ENCODE assay signal across 9 cellular contexts in the genomic region with DNA sequence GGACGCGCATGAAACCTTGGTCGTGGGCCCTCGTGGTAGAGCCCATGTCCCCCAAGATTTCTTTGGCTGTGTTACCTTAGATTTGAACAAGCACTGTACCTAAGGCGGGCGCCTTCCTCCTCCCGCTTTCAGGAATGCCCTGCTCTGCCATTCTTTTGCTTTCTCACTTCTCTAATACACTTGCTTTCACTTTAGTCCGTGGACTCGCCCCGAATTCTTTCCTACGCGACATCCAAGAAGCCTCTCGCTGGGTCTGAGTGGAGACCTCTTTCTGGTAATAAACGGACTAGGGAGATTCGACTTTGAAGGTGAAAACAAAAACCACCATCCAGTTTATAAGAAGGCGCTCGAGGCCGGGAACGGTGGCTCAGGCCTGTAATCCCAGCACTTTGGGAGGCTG. TPM values are rescaled to one million over a fixed set of nuclear protein-coding genes. Genes with fewer than 3 reads are reported as not detected.
DNase-seq lines count a peak whose midpoint lies in the region; ATAC-seq and TF ChIP-seq lines count a peak whose summit lies in the region.
"Had no signal": no experiment of that assay in that cellular context is flagged by ENCODE, and none has a peak within 500 bp of the region (broad histone marks: within the 10 kb centered on the region; RNA-seq: fewer than 3 reads in every experiment).

No MANE protein-coding gene starts in this region.

- H2AFZ ChIP-seq in neuron (ENCODE audit: low read depth, low read length): no peak overlapping the region

- no peak for DNase-seq in CD8-positive, alpha-beta memory T cell
- DNase-seq in NB4 (ENCODE audit: low read depth): no peak
- no peak for DNase-seq in amniotic stem cell (lab: John Stamatoyannopoulos, UW)
- DNase-seq in NCI-H2081 (lab: John Stamatoyannopoulos, UW): no peak

- no peaks in the 10 kb centered on the region for H3K27me3 ChIP-seq in CD8-positive, alpha-beta memory T cell (ENCODE audit: insufficient read depth, low read length, poor library complexity, severe bottlenecking)
- no peaks in the 10 kb centered on the region for H3K27me3 ChIP-seq in neuron (ENCODE audit: insufficient read depth, low read length)
- H3K27me3 ChIP-seq: tibial nerve had no signal

- ATAC-seq in HG02973 (IDR thresholded peaks at IDR 0.05; ENCODE audit: unreplicated experiment) (no peak), GM18519 (IDR thresholded peaks at IDR 0.05; ENCODE audit: low FRiP score, unreplicated experiment) (no peak)

- no peak for TF ChIP-seq CTCF in NB4 (IDR thresholded peaks at IDR 0.05; ENCODE audit: low read depth, low read length)

- H3K4me3 ChIP-seq in CD8-positive, alpha-beta memory T cell (ENCODE audit: low read length): peak overlapping the region; percentile 79
- H3K4me3 ChIP-seq in NB4 (ENCODE audit: low read depth, low read length): peak overlapping the region; percentile 64
- peak overlapping the region; percentile 79 for H3K4me3 ChIP-seq in neuron (ENCODE audit: low read length)

- TF ChIP-seq POLR2A in NB4 (IDR thresholded peaks at IDR 0.05; ENCODE audit: extremely low read depth, insufficient read length): no peak

- peaks cover 42 to 72% (median 71%) of the 10 kb centered on the region in 3 donors for H3K4me1 Mint-ChIP-seq in CD8-positive, alpha-beta memory T cell
- H3K4me1 Mint-ChIP-seq in dendritic cell treated with granulocyte-macrophage colony-stimulating factor and Interleukin-4, amounts not matched to agents 40 ng/mL and 50 ng/mL, for 4 days (ENCODE audit: low read depth): peaks cover 70% of the 10 kb centered on the region

- peaks cover 8% of the 10 kb centered on the region for H3K36me3 ChIP-seq in CD8-positive, alpha-beta memory T cell (ENCODE audit: insufficient read depth, low read length)
- peaks cover 16% of the 10 kb centered on the region for H3K36me3 ChIP-seq in neuron (ENCODE audit: insufficient read depth, low read length)
- H3K36me3 ChIP-seq: tibial nerve had no signal

- no peaks in the 10 kb centered on the region for H3K9me3 Mint-ChIP-seq in CD8-positive, alpha-beta memory T cell
- no peaks in the 10 kb centered on the region for H3K9me3 Mint-ChIP-seq in dendritic cell treated with granulocyte-macrophage colony-stimulating factor and Interleukin-4, amounts not matched to agents 40 ng/mL and 50 ng/mL, for 4 days

- H3K27ac ChIP-seq in CD8-positive, alpha-beta memory T cell (ENCODE audit: low read depth, low read length): no peak overlapping the region

- POLR2A ChIA-PET in CD8-positive, alpha-beta memory T cell (lab: Charles Lee): interaction anchor here (2.9 kb wide), 1 partner anchor 11 kb away, joined by 12 read pairs; no protein-coding TSS in a partner anchor

- peak overlapping the region in 6 of 8 donors; percentile 32 to 96 (median 88) for H3K27ac Mint-ChIP-seq in CD8-positive, alpha-beta memory T cell
- peak overlapping the region; percentile 92 for H3K27ac Mint-ChIP-seq in dendritic cell treated with granulocyte-macrophage colony-stimulating factor and Interleukin-4, amounts not matched to agents 40 ng/mL and 50 ng/mL, for 4 days

- H3K4me1 ChIP-seq in CD8-positive, alpha-beta memory T cell (ENCODE audit: insufficient read depth, low read length): peaks cover 48% of the 10 kb centered on the region
- H3K4me1 ChIP-seq in neuron (ENCODE audit: insufficient read depth, low read length): peaks cover 22% of the 10 kb centered on the region

- peaks cover 0 to 1% of the 10 kb centered on the region in 2 donors for H3K27me3 Mint-ChIP-seq in CD8-positive, alpha-beta memory T cell
- no peaks in the 10 kb centered on the region for H3K27me3 Mint-ChIP-seq in dendritic cell treated with granulocyte-macrophage colony-stimulating factor and Interleukin-4, amounts not matched to agents 40 ng/mL and 50 ng/mL, for 4 days

- H3K36me3 Mint-ChIP-seq in CD8-positive, alpha-beta memory T cell: peaks cover 0 to 31% (median 4%) of the 10 kb centered on the region in 3 donors
- peaks cover 38% of the 10 kb centered on the region for H3K36me3 Mint-ChIP-seq in dendritic cell treated with granulocyte-macrophage colony-stimulating factor and Interleukin-4, amounts not matched to agents 40 ng/mL and 50 ng/mL, for 4 days (ENCODE audit: low read depth)

- CTCF ChIA-PET in CD8-positive, alpha-beta memory T cell (lab: Charles Lee): no interaction called here

- H3K9me3 ChIP-seq in CD8-positive, alpha-beta memory T cell (ENCODE audit: low read length): no peaks in the 10 kb centered on the region
- H3K9me3 ChIP-seq in neuron (ENCODE audit: low read length): no peaks in the 10 kb centered on the region
- H3K9me3 ChIP-seq: tibial nerve had no signal

- intact Hi-C loops in dendritic cell treated with granulocyte-macrophage colony-stimulating factor and Interleukin-4, amounts not matched to agents 40 ng/mL and 50 ng/mL, for 4 days (cut with micrococcal nuclease): no loop called here

- peak overlapping the region; percentile 90 to 99 (median 95) for H3K4me3 Mint-ChIP-seq in CD8-positive, alpha-beta memory T cell
- H3K4me3 Mint-ChIP-seq in dendritic cell treated with granulocyte-macrophage colony-stimulating factor and Interleukin-4, amounts not matched to agents 40 ng/mL and 50 ng/mL, for 4 days: peak overlapping the region; percentile 91

RNA-seq across cellular contexts. Expression of a gene that starts 1.2 kb away (rescaled TPM):
- 100 to 1,000 TPM; 170 to 172 TPM for total RNA-seq in CD8-positive, alpha-beta memory T cell
- polyA plus RNA-seq in CD8-positive, alpha-beta memory T cell: 63.4 TPM
